21 cellular contexts compared by ENCODE assay signal in genomic region chr6:79469381-79470246, GRCh38.
"Had no signal": no experiment of that assay in that cellular context is flagged by ENCODE, and none has a peak within 500 bp of the region (broad histone marks: within the 10 kb centered on the region; RNA-seq: fewer than 3 reads in every experiment).

No MANE protein-coding gene starts in this region.

- H3K79me2 ChIP-seq: parathyroid adenoma had no signal

- H3K27me3 ChIP-seq: neutrophil, sigmoid colon, spleen, upper lobe of right lung had no signal

- DNase-seq: activated CD4-positive, alpha-beta memory T cell treated with anti-CD3 and anti-CD28 coated beads, Interleukin-2, amount 10 ng/mL, durations not matched to agents 7 days and 5 days; activated CD4-positive, alpha-beta T cell treated with anti-CD3 and anti-CD28 coated beads for 48 hours; activated CD4-positive, CD25-positive, alpha-beta regulatory T cell; activated CD8-positive, alpha-beta memory T cell treated with anti-CD3 and anti-CD28 coated beads, Interleukin-2, amount 10 ng/mL, durations not matched to agents 7 days and 5 days; activated naive CD4-positive, alpha-beta T cell treated with anti-CD3 and anti-CD28 coated beads for 36 hours; activated T-cell treated with anti-CD3 and anti-CD28 coated beads, Interleukin-2, amount 50 U/mL, for 4 hours; anterior cingulate cortex; caudate nucleus; hippocampal formation; islet precursor cell; left ventricle myocardium inferior; sigmoid colon; spleen; stimulated activated naive B cell treated with anti-CD40 and anti-IgM and Interleukin-4, amounts not matched to agents 10 μg/mL and 1 μg/mL and 100 μg/mL, for 72 hours; T-helper 1 cell; T1000; upper lobe of right lung had no signal

- ATAC-seq: activated CD8-positive, alpha-beta memory T cell treated with anti-CD3 and anti-CD28 coated beads, Interleukin-2, amount 10 ng/mL, durations not matched to agents 7 days and 5 days; activated T-cell treated with anti-CD3 and anti-CD28 coated beads, Interleukin-2, amount 50 U/mL, for 4 hours; natural killer cell treated with Interleukin-12 subunit alpha and Interleukin-12 subunit beta and Interleukin-15 and Interleukin-18, amount 100 ng/mL, for 72 hours; stimulated activated naive B cell treated with anti-CD40 and anti-IgM and Interleukin-4, amounts not matched to agents 10 μg/mL and 1 μg/mL and 100 μg/mL, for 72 hours had no signal

- H2AFZ ChIP-seq: parathyroid adenoma had no signal

- H3K9ac ChIP-seq: parathyroid adenoma had no signal

- H3K4me1 ChIP-seq: left ventricle myocardium inferior, parathyroid adenoma, spleen, upper lobe of right lung had no signal

- H3K36me3 ChIP-seq: left ventricle myocardium inferior, neutrophil, sigmoid colon, spleen, thoracic aorta, upper lobe of right lung had no signal

- H3K4me3 ChIP-seq: left ventricle myocardium inferior, sigmoid colon, spleen, thoracic aorta, upper lobe of right lung had no signal

- H3K27ac ChIP-seq: left ventricle myocardium inferior, neutrophil, parathyroid adenoma, sigmoid colon, spleen, thoracic aorta, upper lobe of right lung had no signal

- H3K9me3 ChIP-seq: left ventricle myocardium inferior, neutrophil, sigmoid colon, spleen, thoracic aorta, upper lobe of right lung had no signal
